18 cellular contexts compared by ENCODE assay signal in genomic region chr19:4134351-4134750, GRCh38. TPM values are rescaled to one million over a fixed set of nuclear protein-coding genes. Genes with fewer than 3 reads are reported as not detected.
A peak's percentile ranks its signal among the peaks of the same experiment; 100 is the strongest.
DNase-seq lines count a peak whose midpoint lies in the region; ATAC-seq, FAIRE-seq and TF ChIP-seq lines count a peak whose summit lies in the region.
"Had no signal": no experiment of that assay in that cellular context is flagged by ENCODE, and none has a peak within 500 bp of the region (broad histone marks: within the 10 kb centered on the region; RNA-seq: fewer than 3 reads in every experiment).

No MANE protein-coding gene starts in this region.

- H4K20me1 ChIP-seq in neural progenitor cell (ENCODE audit: low read depth): no peaks in the 10 kb centered on the region

- peaks cover 17% of the 10 kb centered on the region for H3K4me1 Mint-ChIP-seq in dendritic cell treated with granulocyte-macrophage colony-stimulating factor and Interleukin-4, amounts not matched to agents 40 ng/mL and 50 ng/mL, for 4 days (ENCODE audit: low read depth)
- peaks cover 4% of the 10 kb centered on the region for H3K4me1 Mint-ChIP-seq in neural progenitor cell
- H3K4me1 Mint-ChIP-seq: B cell had no signal

- H3K9me3 ChIP-seq in MG63 (no peaks in the 10 kb centered on the region), neural progenitor cell (ENCODE audit: low read depth) (no peaks in the 10 kb centered on the region)
- H3K9me3 ChIP-seq: Peyer's patch had no signal

- DNase-seq in EH (ENCODE audit: low read depth) (peak; percentile 22), MG63 (peak; percentile 26), neural progenitor cell (ENCODE audit: low spot score) (no peak), D721Med (ENCODE audit: insufficient read length, low spot score) (no peak), ACHN (no peak)
- DNase-seq: CD8-positive, alpha-beta T cell; DMS 273 treated with DMSO at 0.1 percent for 48 hours; KBM-7; NCI-H1092 treated with DMSO at 0.1 percent for 48 hours; NCI-H1694 treated with DMSO at 0.1 percent for 48 hours; NCI-H774; Peyer's patch; SIG-M5; SW 1271 had no signal

- H3K27me3 ChIP-seq in MG63 (no peaks in the 10 kb centered on the region), neural progenitor cell (no peaks in the 10 kb centered on the region)
- H3K27me3 ChIP-seq: Peyer's patch had no signal

- intact Hi-C loops in dendritic cell treated with granulocyte-macrophage colony-stimulating factor and Interleukin-4, amounts not matched to agents 40 ng/mL and 50 ng/mL, for 4 days (cut with micrococcal nuclease): loop anchor here (10.0 kb wide), 1 partner anchor 50 kb away; the partner anchor contains the start of genes ANKRD24 and SIRT6

- H3K9me3 Mint-ChIP-seq in dendritic cell treated with granulocyte-macrophage colony-stimulating factor and Interleukin-4, amounts not matched to agents 40 ng/mL and 50 ng/mL, for 4 days: no peaks in the 10 kb centered on the region
- no peaks in the 10 kb centered on the region for H3K9me3 Mint-ChIP-seq in neural progenitor cell
- H3K9me3 Mint-ChIP-seq: CD8-positive, alpha-beta T cell had no signal

- H3K36me3 ChIP-seq in MG63 (no peaks in the 10 kb centered on the region), neural progenitor cell (no peaks in the 10 kb centered on the region)
- H3K36me3 ChIP-seq: Peyer's patch had no signal

- H3K4me2 ChIP-seq in neural progenitor cell: no peak overlapping the region

- peak overlapping the region; percentile 72 for H2AFZ ChIP-seq in neural progenitor cell (replicated peaks)

- no peaks in the 10 kb centered on the region for H3K36me3 Mint-ChIP-seq in dendritic cell treated with granulocyte-macrophage colony-stimulating factor and Interleukin-4, amounts not matched to agents 40 ng/mL and 50 ng/mL, for 4 days (ENCODE audit: low read depth)
- no peaks in the 10 kb centered on the region for H3K36me3 Mint-ChIP-seq in neural progenitor cell
- H3K36me3 Mint-ChIP-seq: CD8-positive, alpha-beta T cell had no signal

- peaks cover 20% of the 10 kb centered on the region for H3K27me3 Mint-ChIP-seq in dendritic cell treated with granulocyte-macrophage colony-stimulating factor and Interleukin-4, amounts not matched to agents 40 ng/mL and 50 ng/mL, for 4 days
- H3K27me3 Mint-ChIP-seq in neural progenitor cell (ENCODE audit: insufficient read depth, low read depth): peaks cover 7% of the 10 kb centered on the region

- no peak overlapping the region for H3K4me3 Mint-ChIP-seq in dendritic cell treated with granulocyte-macrophage colony-stimulating factor and Interleukin-4, amounts not matched to agents 40 ng/mL and 50 ng/mL, for 4 days
- no peak overlapping the region for H3K4me3 Mint-ChIP-seq in neural progenitor cell
- H3K4me3 Mint-ChIP-seq: B cell; CD8-positive, alpha-beta T cell had no signal

- FAIRE-seq in D721Med (lab: Jason Lieb, UNC): no peak
- FAIRE-seq: HTR-8/SVneo had no signal

- H3K27ac ChIP-seq in neural progenitor cell: peak overlapping the region; percentile 63
- H3K27ac ChIP-seq: Peyer's patch had no signal

- ATAC-seq in HG02610 (IDR thresholded peaks at IDR 0.05; ENCODE audit: unreplicated experiment): no peak
- ATAC-seq: CD8-positive, alpha-beta T cell had no signal

- no peak overlapping the region for H3K9ac ChIP-seq in neural progenitor cell

- H3K79me2 ChIP-seq in neural progenitor cell (ENCODE audit: low read depth): no peaks in the 10 kb centered on the region

- in situ Hi-C loops in ACHN (cut with HindIII; ENCODE audit: low pct_ligation_motif_present, low pct_unique_long_range_greater_than_20kb, low sequenced_read_pairs): no loop called here

- TF ChIP-seq CTCF in neural progenitor cell (IDR thresholded peaks at IDR 0.05) (no peak), D721Med (IDR thresholded peaks at IDR 0.05; ENCODE audit: insufficient read depth, missing control alignments) (no peak)

- H3F3A ChIP-seq in neural progenitor cell (ENCODE audit: low read depth): no peaks in the 10 kb centered on the region

- no peaks in the 10 kb centered on the region for H3K4me1 ChIP-seq in neural progenitor cell

- peak overlapping the region; percentile 50 for H3K27ac Mint-ChIP-seq in dendritic cell treated with granulocyte-macrophage colony-stimulating factor and Interleukin-4, amounts not matched to agents 40 ng/mL and 50 ng/mL, for 4 days
- no peak overlapping the region for H3K27ac Mint-ChIP-seq in neural progenitor cell
- H3K27ac Mint-ChIP-seq: B cell; CD8-positive, alpha-beta T cell had no signal

- H3K4me3 ChIP-seq in MG63: no peak overlapping the region
- no peak overlapping the region for H3K4me3 ChIP-seq in neural progenitor cell
- H3K4me3 ChIP-seq: Peyer's patch had no signal

RNA-seq across cellular contexts. Expression of gene MAP2K2, which starts 10.4 kb away (rescaled TPM):
- total RNA-seq in MG63 (2014; rRNA removed; shearing (Covaris generic); ENCODE audit: low replicate concordance): 115 and 216 TPM in 2 replicates
- total RNA-seq in neural progenitor cell (ENCODE audit: low replicate concordance): 69.7 and 176 TPM in 2 replicates

RNA-seq across cellular contexts. Expression of gene CREB3L3, which starts 19.1 kb away (rescaled TPM):
- not detected in 2 replicates for total RNA-seq in MG63 (2014; rRNA removed; shearing (Covaris generic); ENCODE audit: low replicate concordance)
- 0.06 TPM in 1 of 2 replicates, not detected in the other for total RNA-seq in neural progenitor cell (ENCODE audit: low replicate concordance)
- total RNA-seq: B cell; CD8-positive, alpha-beta T cell had no signal

RNA-seq across cellular contexts. Expression of gene SIRT6, which starts 48.0 kb away (rescaled TPM):
- 2.3 and 7.7 TPM in 2 replicates for total RNA-seq in MG63 (2014; rRNA removed; shearing (Covaris generic); ENCODE audit: low replicate concordance)
- 20.1 and 27.6 TPM in 2 replicates for total RNA-seq in neural progenitor cell (ENCODE audit: low replicate concordance)

RNA-seq across cellular contexts. Expression of gene ANKRD24, which starts 48.1 kb away (rescaled TPM):
- total RNA-seq in MG63 (2014; rRNA removed; shearing (Covaris generic); ENCODE audit: low replicate concordance): 0.13 TPM in 1 of 2 replicates, not detected in the other
- total RNA-seq in neural progenitor cell (ENCODE audit: low replicate concordance): 0.15 and 2.3 TPM in 2 replicates

Comparison
In these comparisons a context has a peak if more than half of its experiments do, and no peak if none do; other contexts are left out.
1. DNase-seq: peak in EH (single experiment) and MG63 (single experiment); none in neural progenitor cell (single experiment), D721Med (single experiment) and ACHN (single experiment).